In genomic region chr6:142300302-142300701, GRCh38 we compare ENCODE assay signal across 2 cellular contexts.
TF ChIP-seq lines count a peak whose summit lies in the region.

No MANE protein-coding gene starts in this region.

TF ChIP-seq in SK-N-SH, 30 proteins besides CTCF, POLR2A, EP300 and RAD21 (continued from another document):
- TF ChIP-seq REST (IDR thresholded peaks at IDR 0.05; ENCODE audit: low read depth, low read length) (no peak), RXRA (IDR thresholded peaks at IDR 0.05; ENCODE audit: borderline replicate concordance, low read depth) (no peak), FOSL2 (IDR thresholded peaks at IDR 0.05; ENCODE audit: borderline replicate concordance, low read depth) (no peak), FOXJ3 (CRISPR knock-in tag; IDR thresholded peaks at IDR 0.05) (no peak), USF1 (IDR thresholded peaks at IDR 0.05; ENCODE audit: borderline replicate concordance, low read depth) (no peak)

TF ChIP-seq in SK-N-SH treated with all-trans-retinoic acid at 6 μM for 48 hours, 23 proteins besides CTCF, POLR2A, EP300 and RAD21 (continued from another document):
- TF ChIP-seq POU6F1 (CRISPR knock-in tag; IDR thresholded peaks at IDR 0.05; ENCODE audit: borderline replicate concordance, low read depth) (no peak), ZC3H10 (CRISPR knock-in tag; IDR thresholded peaks at IDR 0.05) (no peak), TCF4 (CRISPR knock-in tag; IDR thresholded peaks at IDR 0.05; ENCODE audit: borderline replicate concordance) (no peak), ISL1 (CRISPR knock-in tag; IDR thresholded peaks at IDR 0.05) (no peak), CSRNP3 (CRISPR knock-in tag; IDR thresholded peaks at IDR 0.05) (no peak), PATZ1 (CRISPR knock-in tag; IDR thresholded peaks at IDR 0.05; ENCODE audit: borderline replicate concordance) (no peak), TOX (CRISPR knock-in tag; IDR thresholded peaks at IDR 0.05; ENCODE audit: borderline replicate concordance) (no peak), ZNF565 (CRISPR knock-in tag; conservative IDR thresholded peaks at IDR 0.05; ENCODE audit: low read depth) (no peak)
